In genomic region chr11:36485296-36485870, GRCh38 we compare ENCODE assay signal across 28 cellular contexts.
"Had no signal": no experiment of that assay in that cellular context is flagged by ENCODE, and none has a peak within 500 bp of the region (broad histone marks: within the 10 kb centered on the region; RNA-seq: fewer than 3 reads in every experiment).

No MANE protein-coding gene starts in this region.

- FAIRE-seq: colon, endometrium, islet of Langerhans, TTC549, urothelium cell line had no signal

- H3K27me3 ChIP-seq: breast epithelium, gastrocnemius medialis, ovary, stomach, tibial nerve had no signal

- H3K4me1 ChIP-seq: breast epithelium, prostate gland had no signal

- H3K4me3 ChIP-seq: breast epithelium, gastrocnemius medialis, ovary, prostate gland, smooth muscle cell, stomach, tibial nerve had no signal

- DNase-seq: activated CD4-positive, alpha-beta T cell treated with anti-CD3 and anti-CD28 coated beads for 4 hours; activated CD4-positive, alpha-beta T cell treated with anti-CD3 and anti-CD28 coated beads, Interleukin-2, amount 50 U/mL, for 4 hours; activated naive CD4-positive, alpha-beta T cell; activated T-cell treated with anti-CD3 and anti-CD28 coated beads for 4 hours; activated T-cell treated with anti-CD3 and anti-CD28 coated beads, Interleukin-2, amount 50 U/mL, for 72 hours; dermis blood vessel endothelial cell; effector CD4-positive, alpha-beta T cell; gastrocnemius medialis; glutamatergic neuron; left ventricle myocardium superior; naive B cell; ovary; retina; stimulated activated CD4-positive, alpha-beta T cell treated with anti-CD3 and anti-CD28 coated beads, Interleukin-15, amount 100 ng/mL, for 24 hours; stimulated activated CD4-positive, alpha-beta T cell treated with anti-CD3 and anti-CD28 coated beads, Interleukin-2, amount 100 ng/mL, for 24 hours; stimulated activated naive B cell treated with anti-CD40 and anti-IgM and Interleukin-4, amounts not matched to agents 10 μg/mL and 1 μg/mL and 100 μg/mL, for 72 hours; stomach had no signal

- ATAC-seq: activated naive CD4-positive, alpha-beta T cell treated with anti-CD3 and anti-CD28 coated beads, Interleukin-2, amount 50 U/mL, for 72 hours; activated T-cell treated with anti-CD3 and anti-CD28 coated beads, Interleukin-2, amount 50 U/mL, for 72 hours; gastrocnemius medialis; left ventricle myocardium superior; stimulated activated naive B cell treated with anti-CD40 and anti-IgM and Interleukin-4, amounts not matched to agents 10 μg/mL and 1 μg/mL and 100 μg/mL, for 72 hours had no signal

- H3K9me3 ChIP-seq: breast epithelium, gastrocnemius medialis, ovary, prostate gland, stomach, tibial nerve had no signal

- H3K36me3 ChIP-seq: breast epithelium, ovary, prostate gland had no signal

- H3K27ac ChIP-seq: breast epithelium, gastrocnemius medialis, ovary, prostate gland, stomach, tibial nerve, VCaP had no signal
